ENCODE assay signal across 15 cellular contexts in genomic region chr17:48176456-48176855, GRCh38.
DNase-seq lines count a peak whose midpoint lies in the region; ATAC-seq, FAIRE-seq and TF ChIP-seq lines count a peak whose summit lies in the region.
"Had no signal": no experiment of that assay in that cellular context is flagged by ENCODE, and none has a peak within 500 bp of the region (broad histone marks: within the 10 kb centered on the region; RNA-seq: fewer than 3 reads in every experiment).

No MANE protein-coding gene starts in this region.

- H3K27me3 Mint-ChIP-seq in HFFc6 (ENCODE audit: insufficient read depth), result peaks cover 31% of the 10 kb centered on the region
- H3K27me3 Mint-ChIP-seq: CD4-positive, alpha-beta T cell had no signal

- no peak overlapping the region for H2BK120ac ChIP-seq in mesenchymal stem cell (ENCODE audit: low read depth, low read length)

- no peaks in the 10 kb centered on the region for H4K20me1 ChIP-seq in smooth muscle cell (ENCODE audit: low read depth)

- no peak for FAIRE-seq in HTR-8/SVneo (lab: Jason Lieb, UNC)
- FAIRE-seq: H1 had no signal

- DNase-seq in HFFc6, result no peak
- no peak for DNase-seq in SJCRH30
- DNase-seq in mesenchymal stem cell, result no peak
- no peak for DNase-seq in smooth muscle cell (lab: John Stamatoyannopoulos, UW; ENCODE audit: unreplicated experiment)
- DNase-seq in NCI-H526 treated with DMSO at 0.1 percent for 48 hours (lab: John Stamatoyannopoulos, UW), result no peak
- no peak for DNase-seq in HTR-8/SVneo (ENCODE audit: insufficient read length, low spot score)
- DNase-seq: BE2C; CD4-positive, alpha-beta T cell; Karpas-422; NCI-H187 treated with DMSO at 0.1 percent for 48 hours; NCI-H446; NCI-H748 treated with DMSO at 0.1 percent for 48 hours; SK-N-SH had no signal

- H2AFZ ChIP-seq in mesenchymal stem cell (ENCODE audit: low read depth, low read length), result peak overlapping the region; percentile 19
- H2AFZ ChIP-seq in smooth muscle cell (ENCODE audit: low read depth), result peak overlapping the region; percentile 71

- H3K9me3 ChIP-seq in SJCRH30 (replicated peaks) (no peaks in the 10 kb centered on the region), mesenchymal stem cell (ENCODE audit: control insufficient read depth, low read length) (no peaks in the 10 kb centered on the region), smooth muscle cell (replicated peaks; ENCODE audit: low read depth) (no peaks in the 10 kb centered on the region)
- H3K9me3 ChIP-seq: SK-N-SH had no signal

- H3K27me3 ChIP-seq in SJCRH30 (no peaks in the 10 kb centered on the region), mesenchymal stem cell (ENCODE audit: control insufficient read depth in 1 of 2, insufficient read depth in 1 of 2, low read length in 2 of 2) (peaks cover 0 to 28% of the 10 kb centered on the region in 2 experiments), smooth muscle cell (ENCODE audit: low read depth) (peaks cover 12% of the 10 kb centered on the region)

- no peaks in the 10 kb centered on the region for H3K36me3 Mint-ChIP-seq in HFFc6 (ENCODE audit: low read depth)

- no peaks in the 10 kb centered on the region for H3K79me1 ChIP-seq in mesenchymal stem cell (replicated peaks; ENCODE audit: low read length, poor library complexity, severe bottlenecking)

- no peaks in the 10 kb centered on the region for H3K79me2 ChIP-seq in smooth muscle cell (ENCODE audit: low read depth)

- H2BK15ac ChIP-seq in mesenchymal stem cell (ENCODE audit: low read depth, poor library complexity, severe bottlenecking), result no peak overlapping the region

- peak overlapping the region; percentile 74 for H3K27ac Mint-ChIP-seq in HFFc6

- no peak overlapping the region for H2BK12ac ChIP-seq in mesenchymal stem cell (ENCODE audit: low read length in 2 of 2)

- no peak for ATAC-seq in GM21737 (IDR thresholded peaks at IDR 0.05; ENCODE audit: unreplicated experiment)

- WGBS in mesenchymal stem cell, result 93% methylated on average over 2 of the region's 3 CpGs
- 74% methylated on average over 3 of the region's 3 CpGs for WGBS in smooth muscle cell (ENCODE audit: low lambda C conversion rate)

- no peak overlapping the region for H3K4ac ChIP-seq in mesenchymal stem cell (ENCODE audit: low read depth in 1 of 2, low read length in 2 of 2)

- H3K4me1 Mint-ChIP-seq in HFFc6 (ENCODE audit: low read depth), result peaks cover 33% of the 10 kb centered on the region

- H3K18ac ChIP-seq in mesenchymal stem cell (ENCODE audit: low read depth in 1 of 2, low read length in 2 of 2), result no peak overlapping the region

- no peak overlapping the region for H4K91ac ChIP-seq in mesenchymal stem cell (ENCODE audit: low read length)

- H3F3A ChIP-seq in smooth muscle cell (ENCODE audit: low read depth), result no peaks in the 10 kb centered on the region

- no peak overlapping the region for H3K23ac ChIP-seq in mesenchymal stem cell (ENCODE audit: low read length in 2 of 2)

- H3K4me3 ChIP-seq in SJCRH30, result no peak overlapping the region
- no peak overlapping the region for H3K4me3 ChIP-seq in mesenchymal stem cell (ENCODE audit: insufficient read depth in 1 of 2, low read depth in 1 of 2, low read length in 2 of 2)
- H3K4me3 ChIP-seq in smooth muscle cell, result no peak overlapping the region

- no peaks in the 10 kb centered on the region for H3K9me3 Mint-ChIP-seq in HFFc6
- H3K9me3 Mint-ChIP-seq: CD4-positive, alpha-beta T cell had no signal

- H3K4me2 ChIP-seq in mesenchymal stem cell (ENCODE audit: low read length, poor library complexity, severe bottlenecking) (no peak overlapping the region), smooth muscle cell (peak overlapping the region; percentile 66)
- H3K4me2 ChIP-seq: SK-N-SH had no signal

- no peak overlapping the region for H3K14ac ChIP-seq in mesenchymal stem cell (ENCODE audit: low read length in 2 of 2)

- no peak overlapping the region for H2BK5ac ChIP-seq in mesenchymal stem cell (ENCODE audit: low read depth, low read length, poor library complexity, severe bottlenecking)

- peak overlapping the region; percentile 20; the same call in 1 of the 2 replicates for H3K4me3 Mint-ChIP-seq in HFFc6
- H3K4me3 Mint-ChIP-seq: CD4-positive, alpha-beta T cell had no signal

- TF ChIP-seq CTCF in HFFc6 (IDR thresholded peaks at IDR 0.05) (no peak), smooth muscle cell (IDR thresholded peaks at IDR 0.05; ENCODE audit: borderline replicate concordance, insufficient read depth, poor library complexity, severe bottlenecking) (no peak)

- H4K8ac ChIP-seq in mesenchymal stem cell (ENCODE audit: low read length), result no peak overlapping the region

- H2AK5ac ChIP-seq in mesenchymal stem cell (ENCODE audit: low read length, severe bottlenecking), result no peak overlapping the region

- H3K9ac ChIP-seq in mesenchymal stem cell (ENCODE audit: low read length) (peak overlapping the region; percentile 67), smooth muscle cell (ENCODE audit: low read depth) (peak overlapping the region; percentile 33)
- H3K9ac ChIP-seq: SK-N-SH had no signal

- H3K27ac ChIP-seq in SJCRH30 (peak overlapping the region; percentile 96), mesenchymal stem cell (ENCODE audit: low read length, poor library complexity, severe bottlenecking) (peak overlapping the region; percentile 78), smooth muscle cell (ENCODE audit: low read depth) (peak overlapping the region; percentile 87)

- H3K4me1 ChIP-seq in SJCRH30 (peaks cover 64% of the 10 kb centered on the region), mesenchymal stem cell (ENCODE audit: control insufficient read depth, insufficient read depth, low read depth, low read length) (peaks cover 5% of the 10 kb centered on the region), smooth muscle cell (ENCODE audit: low read depth) (no peaks in the 10 kb centered on the region)
- H3K4me1 ChIP-seq: BE2C had no signal

- no peaks in the 10 kb centered on the region for H3K36me3 ChIP-seq in SJCRH30
- H3K36me3 ChIP-seq in mesenchymal stem cell (ENCODE audit: control insufficient read depth in 1 of 2, insufficient read depth in 2 of 2, low read depth in 1 of 2, low read length in 2 of 2), result no peaks in the 10 kb centered on the region
- no peaks in the 10 kb centered on the region for H3K36me3 ChIP-seq in smooth muscle cell (ENCODE audit: low read depth)
- H3K36me3 ChIP-seq: BE2C had no signal
